Comparison of ENCODE assay signal across 11 cellular contexts in the genomic region with DNA sequence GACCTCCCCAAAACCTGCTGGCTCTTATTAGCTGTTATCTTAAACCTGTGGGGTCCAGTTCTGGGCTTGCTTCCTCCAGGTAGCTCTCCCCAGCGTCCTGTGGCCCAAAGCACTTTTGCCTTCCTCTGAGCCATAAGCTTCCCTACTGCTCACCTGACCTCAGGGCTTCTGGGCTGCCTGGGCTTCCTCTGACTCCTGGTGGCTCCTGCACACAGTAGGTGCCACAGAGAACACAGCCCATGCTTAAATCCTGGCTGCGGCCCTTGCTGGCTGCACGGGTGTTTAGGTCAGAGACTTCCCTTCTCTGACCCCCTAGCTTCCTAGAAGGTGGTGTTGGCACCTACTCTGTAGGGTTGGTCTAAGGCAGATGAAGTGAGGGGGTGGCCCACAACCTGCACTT. TPM values are rescaled to one million over a fixed set of nuclear protein-coding genes. Genes with fewer than 3 reads are reported as not detected.
DNase-seq lines count a peak whose midpoint lies in the region; ATAC-seq and TF ChIP-seq lines count a peak whose summit lies in the region.
"Had no signal": no experiment of that assay in that cellular context is flagged by ENCODE, and none has a peak within 500 bp of the region (broad histone marks: within the 10 kb centered on the region; RNA-seq: fewer than 3 reads in every experiment).

No MANE protein-coding gene starts in this region.

- H3K4me3 ChIP-seq in CD8-positive, alpha-beta T cell (ENCODE audit: low read depth, low read length), result no peak overlapping the region
- peak overlapping the region; percentile 93 for H3K4me3 ChIP-seq in psoas muscle

- no peaks in the 10 kb centered on the region for H3K9me3 ChIP-seq in CD8-positive, alpha-beta T cell (ENCODE audit: low read length)
- no peaks in the 10 kb centered on the region for H3K9me3 ChIP-seq in psoas muscle

- intact Hi-C loops in CD8-positive, alpha-beta T cell (cut with DNase I, micrococcal nuclease), result no loop called here
- intact Hi-C loops in left cardiac atrium (cut with DNase I), result no loop called here
- intact Hi-C loops in psoas muscle (cut with DNase I), result no loop called here

- no peaks in the 10 kb centered on the region for H3K27me3 Mint-ChIP-seq in CD8-positive, alpha-beta T cell (ENCODE audit: low read depth)

- WGBS in psoas muscle, 3 donors, result 56 to 57% (median 56%) methylated on average over 3 of the region's 3 CpGs

- no peaks in the 10 kb centered on the region for H3K36me3 ChIP-seq in CD8-positive, alpha-beta T cell (ENCODE audit: insufficient read depth, low read length)
- no peaks in the 10 kb centered on the region for H3K36me3 ChIP-seq in psoas muscle (ENCODE audit: insufficient read depth in 1 of 2, low read depth in 1 of 2)

- no peak overlapping the region for H3K27ac Mint-ChIP-seq in CD8-positive, alpha-beta T cell
- H3K27ac Mint-ChIP-seq in activated naive CD4-positive, alpha-beta T cell treated with anti-CD3 and anti-CD28 coated beads, Interleukin-2, amount 50 U/mL, for 72 hours, result peak overlapping the region; percentile 29 to 52

- H3K27me3 ChIP-seq in CD8-positive, alpha-beta T cell (ENCODE audit: insufficient read depth, low read length), result no peaks in the 10 kb centered on the region
- H3K27me3 ChIP-seq in psoas muscle (ENCODE audit: insufficient read depth in 3 of 3, low read length in 2 of 3), result no peaks in the 10 kb centered on the region

- H3K4me1 ChIP-seq in CD8-positive, alpha-beta T cell (ENCODE audit: insufficient read depth, low read length), result peaks cover 69% of the 10 kb centered on the region
- H3K4me1 ChIP-seq in psoas muscle, result peaks cover 84% of the 10 kb centered on the region

- H3K36me3 Mint-ChIP-seq in CD8-positive, alpha-beta T cell, result peaks cover 5% of the 10 kb centered on the region
- no peaks in the 10 kb centered on the region for H3K36me3 Mint-ChIP-seq in activated naive CD4-positive, alpha-beta T cell treated with anti-CD3 and anti-CD28 coated beads, Interleukin-2, amount 50 U/mL, for 72 hours

- ATAC-seq in CD8-positive, alpha-beta T cell, result no peak
- ATAC-seq in activated naive CD4-positive, alpha-beta T cell treated with anti-CD3 and anti-CD28 coated beads, Interleukin-2, amount 50 U/mL, for 72 hours, result no peak
- no peak for ATAC-seq in left cardiac atrium
- no peak for ATAC-seq in psoas muscle
- ATAC-seq in GM19324 (IDR thresholded peaks at IDR 0.05; ENCODE audit: low FRiP score, unreplicated experiment), result no peak
- ATAC-seq: Panc1 had no signal

- CTCF ChIA-PET in CD8-positive, alpha-beta T cell (lab: Charles Lee), result interaction anchor here (1.0 to 25.8 kb wide), 8 partner anchors 11 to 217 kb away, joined by 3 to 606 read pairs (median 6); no protein-coding TSS in a partner anchor

- POLR2A ChIA-PET in CD8-positive, alpha-beta T cell (lab: Charles Lee), result interaction anchor here (1.0 to 2.5 kb wide), 6 partner anchors 11 to 88 kb away, joined by 3 to 8 read pairs (median 4); partner anchors contain the start of gene GTF3C5

- TF ChIP-seq CTCF in CD8-positive, alpha-beta T cell (IDR thresholded peaks at IDR 0.05), result no peak
- TF ChIP-seq CTCF in psoas muscle (IDR thresholded peaks at IDR 0.05), result no peak

- peak overlapping the region; percentile 45 for H3K4me3 Mint-ChIP-seq in CD8-positive, alpha-beta T cell

- no peaks in the 10 kb centered on the region for H3K9me3 Mint-ChIP-seq in CD8-positive, alpha-beta T cell
- H3K9me3 Mint-ChIP-seq in activated naive CD4-positive, alpha-beta T cell treated with anti-CD3 and anti-CD28 coated beads, Interleukin-2, amount 50 U/mL, for 72 hours, result no peaks in the 10 kb centered on the region

- no peak overlapping the region for H3K27ac ChIP-seq in CD8-positive, alpha-beta T cell (ENCODE audit: low read depth, low read length)
- peak overlapping the region; percentile 90 for H3K27ac ChIP-seq in psoas muscle

- DNase-seq in CD8-positive, alpha-beta T cell, result no peak
- DNase-seq in activated naive CD4-positive, alpha-beta T cell treated with anti-CD3 and anti-CD28 coated beads, Interleukin-2, amount 50 U/mL, for 72 hours (ENCODE audit: low spot score in 2 of 2), result no peak
- DNase-seq in left cardiac atrium (peak; percentile 9), psoas muscle (peak in 1 of 2 donors; percentile 22), superior temporal gyrus (ENCODE audit: extremely low spot score) (no peak), EL (no peak)
- DNase-seq in central memory CD4-positive, alpha-beta T cell, result no peak
- DNase-seq: activated CD4-positive, alpha-beta T cell treated with anti-CD3 and anti-CD28 coated beads for 1 hour; DMS53 had no signal

- peaks cover 67% of the 10 kb centered on the region for H3K4me1 Mint-ChIP-seq in CD8-positive, alpha-beta T cell (ENCODE audit: low read depth)

RNA-seq across cellular contexts. Expression of gene RALGDS, which starts 2.5 kb away (rescaled TPM):
- total RNA-seq in CD8-positive, alpha-beta T cell, result 100 to 1,000 TPM; 177 to 186 TPM
- total RNA-seq in activated naive CD4-positive, alpha-beta T cell treated with anti-CD3 and anti-CD28 coated beads, Interleukin-2, amount 50 U/mL, for 72 hours, result 10 to 100 TPM; 45.3 to 77.0 TPM
- total RNA-seq in left cardiac atrium (10 to 100 TPM; 27.0 to 29.3 TPM), psoas muscle (10 to 100 TPM; 13.3 to 64.6 (median 21.4) TPM)
- polyA plus RNA-seq in psoas muscle, result 10 to 100 TPM; 12.3 to 21.1 (median 17.2) TPM

RNA-seq across cellular contexts. Expression of gene GBGT1, which starts 45.1 kb away (rescaled TPM):
- under 1 TPM; 0.53 to 0.84 TPM for total RNA-seq in CD8-positive, alpha-beta T cell
- total RNA-seq in activated naive CD4-positive, alpha-beta T cell treated with anti-CD3 and anti-CD28 coated beads, Interleukin-2, amount 50 U/mL, for 72 hours, result 1 to 10 TPM; 3.1 to 7.3 TPM
- total RNA-seq in left cardiac atrium (10 to 100 TPM; 10.8 to 12.8 TPM), psoas muscle (1 to 10 TPM; 2.0 to 4.4 (median 3.3) TPM)
- polyA plus RNA-seq in psoas muscle, result 1 to 10 TPM; 1.6 to 2.9 (median 2.7) TPM

RNA-seq across cellular contexts. Expression of gene CEL, which starts 56.8 kb away (rescaled TPM):
- total RNA-seq in CD8-positive, alpha-beta T cell, result under 1 TPM; 0.19 to 0.30 TPM
- total RNA-seq in activated naive CD4-positive, alpha-beta T cell treated with anti-CD3 and anti-CD28 coated beads, Interleukin-2, amount 50 U/mL, for 72 hours, result 1 to 10 TPM; 2.4 to 9.3 TPM
- total RNA-seq in left cardiac atrium (1 to 10 TPM; 2.5 to 8.8 TPM), psoas muscle (1 to 10 TPM in 1 of 4 donors, under 1 TPM in 3; 0.34 to 2.0 (median 0.63) TPM)
- polyA plus RNA-seq in psoas muscle, result under 1 TPM; 0.10 to 0.61 (median 0.21) TPM
